In the genomic region with DNA sequence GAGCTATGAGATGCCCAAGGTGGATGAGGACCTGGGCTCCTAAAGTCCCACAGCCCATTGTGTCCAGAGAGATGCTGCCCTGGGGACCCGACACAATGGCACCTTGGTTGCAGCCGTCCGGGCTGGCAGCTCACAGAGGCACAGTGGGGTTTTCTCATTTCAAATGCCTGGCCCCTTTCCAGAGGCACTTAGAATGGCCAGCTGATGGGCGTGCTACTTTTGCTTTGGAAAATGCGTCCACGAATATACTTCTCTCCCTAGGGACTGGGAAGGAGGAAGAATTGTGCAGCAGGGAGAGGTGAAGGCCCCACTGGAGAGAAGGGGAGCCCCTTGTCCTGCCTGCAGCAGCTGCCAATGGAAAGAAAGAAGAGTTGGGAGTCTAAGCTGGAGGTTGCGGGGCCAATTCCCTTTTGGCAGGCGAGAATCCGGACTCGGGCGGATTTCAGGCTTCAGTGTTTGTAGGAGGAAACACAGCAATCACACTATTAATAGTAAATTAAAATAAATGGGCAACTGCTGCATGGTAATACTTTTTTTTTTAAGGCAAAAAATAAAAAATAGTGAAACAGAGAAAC, we compare ENCODE assay signal across 1 cellular context.
TF ChIP-seq lines count a peak whose summit lies in the region.

No MANE protein-coding gene starts in this region.

TF ChIP-seq in GM23338, 12 proteins besides CTCF, POLR2A, EP300 and RAD21 (continued from another document):
- TF ChIP-seq, protein P1, sequence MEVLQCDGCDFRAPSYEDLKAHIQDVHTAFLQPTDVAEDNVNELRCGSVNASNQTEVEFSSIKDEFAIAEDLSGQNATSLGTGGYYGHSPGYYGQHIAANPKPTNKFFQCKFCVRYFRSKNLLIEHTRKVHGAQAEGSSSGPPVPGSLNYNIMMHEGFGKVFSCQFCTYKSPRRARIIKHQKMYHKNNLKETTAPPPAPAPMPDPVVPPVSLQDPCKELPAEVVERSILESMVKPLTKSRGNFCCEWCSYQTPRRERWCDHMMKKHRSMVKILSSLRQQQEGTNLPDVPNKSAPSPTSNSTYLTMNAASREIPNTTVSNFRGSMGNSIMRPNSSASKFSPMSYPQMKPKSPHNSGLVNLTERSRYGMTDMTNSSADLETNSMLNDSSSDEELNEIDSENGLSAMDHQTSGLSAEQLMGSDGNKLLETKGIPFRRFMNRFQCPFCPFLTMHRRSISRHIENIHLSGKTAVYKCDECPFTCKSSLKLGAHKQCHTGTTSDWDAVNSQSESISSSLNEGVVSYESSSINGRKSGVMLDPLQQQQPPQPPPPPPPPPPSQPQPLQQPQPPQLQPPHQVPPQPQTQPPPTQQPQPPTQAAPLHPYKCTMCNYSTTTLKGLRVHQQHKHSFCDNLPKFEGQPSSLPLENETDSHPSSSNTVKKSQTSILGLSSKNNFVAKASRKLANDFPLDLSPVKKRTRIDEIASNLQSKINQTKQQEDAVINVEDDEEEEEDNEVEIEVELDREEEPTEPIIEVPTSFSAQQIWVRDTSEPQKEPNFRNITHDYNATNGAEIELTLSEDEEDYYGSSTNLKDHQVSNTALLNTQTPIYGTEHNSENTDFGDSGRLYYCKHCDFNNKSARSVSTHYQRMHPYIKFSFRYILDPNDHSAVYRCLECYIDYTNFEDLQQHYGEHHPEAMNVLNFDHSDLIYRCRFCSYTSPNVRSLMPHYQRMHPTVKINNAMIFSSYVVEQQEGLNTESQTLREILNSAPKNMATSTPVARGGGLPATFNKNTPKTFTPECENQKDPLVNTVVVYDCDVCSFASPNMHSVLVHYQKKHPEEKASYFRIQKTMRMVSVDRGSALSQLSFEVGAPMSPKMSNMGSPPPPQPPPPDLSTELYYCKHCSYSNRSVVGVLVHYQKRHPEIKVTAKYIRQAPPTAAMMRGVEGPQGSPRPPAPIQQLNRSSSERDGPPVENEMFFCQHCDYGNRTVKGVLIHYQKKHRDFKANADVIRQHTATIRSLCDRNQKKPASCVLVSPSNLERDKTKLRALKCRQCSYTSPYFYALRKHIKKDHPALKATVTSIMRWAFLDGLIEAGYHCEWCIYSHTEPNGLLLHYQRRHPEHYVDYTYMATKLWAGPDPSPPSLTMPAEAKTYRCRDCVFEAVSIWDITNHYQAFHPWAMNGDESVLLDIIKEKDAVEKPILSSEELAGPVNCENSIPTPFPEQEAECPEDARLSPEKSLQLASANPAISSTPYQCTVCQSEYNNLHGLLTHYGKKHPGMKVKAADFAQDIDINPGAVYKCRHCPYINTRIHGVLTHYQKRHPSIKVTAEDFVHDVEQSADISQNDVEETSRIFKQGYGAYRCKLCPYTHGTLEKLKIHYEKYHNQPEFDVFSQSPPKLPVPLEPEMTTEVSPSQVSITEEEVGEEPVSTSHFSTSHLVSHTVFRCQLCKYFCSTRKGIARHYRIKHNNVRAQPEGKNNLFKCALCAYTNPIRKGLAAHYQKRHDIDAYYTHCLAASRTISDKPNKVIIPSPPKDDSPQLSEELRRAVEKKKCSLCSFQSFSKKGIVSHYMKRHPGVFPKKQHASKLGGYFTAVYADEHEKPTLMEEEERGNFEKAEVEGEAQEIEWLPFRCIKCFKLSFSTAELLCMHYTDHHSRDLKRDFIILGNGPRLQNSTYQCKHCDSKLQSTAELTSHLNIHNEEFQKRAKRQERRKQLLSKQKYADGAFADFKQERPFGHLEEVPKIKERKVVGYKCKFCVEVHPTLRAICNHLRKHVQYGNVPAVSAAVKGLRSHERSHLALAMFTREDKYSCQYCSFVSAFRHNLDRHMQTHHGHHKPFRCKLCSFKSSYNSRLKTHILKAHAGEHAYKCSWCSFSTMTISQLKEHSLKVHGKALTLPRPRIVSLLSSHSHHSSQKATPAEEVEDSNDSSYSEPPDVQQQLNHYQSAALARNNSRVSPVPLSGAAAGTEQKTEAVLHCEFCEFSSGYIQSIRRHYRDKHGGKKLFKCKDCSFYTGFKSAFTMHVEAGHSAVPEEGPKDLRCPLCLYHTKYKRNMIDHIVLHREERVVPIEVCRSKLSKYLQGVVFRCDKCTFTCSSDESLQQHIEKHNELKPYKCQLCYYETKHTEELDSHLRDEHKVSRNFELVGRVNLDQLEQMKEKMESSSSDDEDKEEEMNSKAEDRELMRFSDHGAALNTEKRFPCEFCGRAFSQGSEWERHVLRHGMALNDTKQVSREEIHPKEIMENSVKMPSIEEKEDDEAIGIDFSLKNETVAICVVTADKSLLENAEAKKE (CRISPR knock-in tag; IDR thresholded peaks at IDR 0.05) = no peak
